20 cellular contexts compared by ENCODE assay signal in genomic region chr4:56874166-56874565, GRCh38. TPM values are rescaled to one million over a fixed set of nuclear protein-coding genes. Genes with fewer than 3 reads are reported as not detected.
DNase-seq lines count a peak whose midpoint lies in the region; ATAC-seq and TF ChIP-seq lines count a peak whose summit lies in the region.
"Had no signal": no experiment of that assay in that cellular context is flagged by ENCODE, and none has a peak within 500 bp of the region (broad histone marks: within the 10 kb centered on the region; RNA-seq: fewer than 3 reads in every experiment).

No MANE protein-coding gene starts in this region.

- no peak for TF ChIP-seq POLR2A in NB4 (IDR thresholded peaks at IDR 0.05; ENCODE audit: extremely low read depth, insufficient read length)

- POLR2A ChIA-PET in Caco-2 (lab: Charles Lee) (no interaction called here), OCI-LY7 (lab: Charles Lee) (interaction anchor here (0.6 kb wide), 2 partner anchors 32 to 103 kb away, joined by 3 read pairs; partner anchors contain the start of gene NOA1)

- H3K27ac ChIP-seq in OCI-LY7 (ENCODE audit: low read depth, low read length, poor library complexity, severe bottlenecking) = no peak overlapping the region
- H3K27ac ChIP-seq: pancreas had no signal

- H4K20me1 ChIP-seq in OCI-LY7 (ENCODE audit: insufficient read depth, low read length) = no peaks in the 10 kb centered on the region

- intact Hi-C loops in Caco-2 (cut with micrococcal nuclease; ENCODE audit: unreplicated experiment) = no loop called here
- intact Hi-C loops in OCI-LY7 (cut with micrococcal nuclease; ENCODE audit: unreplicated experiment) = no loop called here

- H3K9me3 ChIP-seq in Caco-2 (no peaks in the 10 kb centered on the region), OCI-LY7 (ENCODE audit: low read length) (no peaks in the 10 kb centered on the region)
- H3K9me3 ChIP-seq: pancreas had no signal

- H3K4me2 ChIP-seq in OCI-LY7 (ENCODE audit: low read length) = no peak overlapping the region
- H3K4me2 ChIP-seq: smooth muscle cell had no signal

- no peaks in the 10 kb centered on the region for H3K27me3 ChIP-seq in Caco-2 (replicated peaks; ENCODE audit: control insufficient read depth, insufficient read depth, low read length)
- H3K27me3 ChIP-seq: pancreas had no signal

- no peaks in the 10 kb centered on the region for H3K36me3 ChIP-seq in Caco-2 (ENCODE audit: control insufficient read depth, insufficient read depth, low read length)
- H3K36me3 ChIP-seq in OCI-LY7 (ENCODE audit: insufficient read depth, low read length) = no peaks in the 10 kb centered on the region
- H3K36me3 ChIP-seq: pancreas had no signal

- no peak for ATAC-seq in GM21515 (IDR thresholded peaks at IDR 0.05; ENCODE audit: unreplicated experiment)
- ATAC-seq: CD8-positive, alpha-beta T cell; pancreas had no signal

- TF ChIP-seq CTCF in Caco-2 (IDR thresholded peaks at IDR 0.05; ENCODE audit: insufficient read depth in 1 of 2, low read depth in 1 of 2, low read length in 1 of 2, severe bottlenecking in 1 of 2, unreplicated experiment in 1 of 2) (no peak), NB4 (IDR thresholded peaks at IDR 0.05; ENCODE audit: low read depth, low read length) (no peak), OCI-LY7 (conservative IDR thresholded peaks at IDR 0.05; ENCODE audit: low read length) (no peak)

- no peaks in the 10 kb centered on the region for H3K4me1 ChIP-seq in Caco-2
- peaks cover 18% of the 10 kb centered on the region for H3K4me1 ChIP-seq in OCI-LY7 (ENCODE audit: insufficient read depth, low read length, poor library complexity, severe bottlenecking)
- H3K4me1 ChIP-seq: pancreas had no signal

- H3K9me3 Mint-ChIP-seq in Caco-2 (ENCODE audit: unreplicated experiment) = no peaks in the 10 kb centered on the region
- H3K9me3 Mint-ChIP-seq: activated B cell treated with CpG ODN at 0.5 μM for 24 hours; CD8-positive, alpha-beta T cell had no signal

- H2AFZ ChIP-seq in OCI-LY7 (ENCODE audit: low read length) = peak overlapping the region; percentile 84; the same call in 1 of the 2 replicates

- no peak overlapping the region for H3K4me3 Mint-ChIP-seq in Caco-2 (ENCODE audit: unreplicated experiment)
- H3K4me3 Mint-ChIP-seq: activated B cell treated with CpG ODN at 0.5 μM for 24 hours; CD8-positive, alpha-beta T cell had no signal

- no peaks in the 10 kb centered on the region for H3K79me2 ChIP-seq in OCI-LY7 (ENCODE audit: insufficient read depth, low read depth, low read length)

- H3K27me3 Mint-ChIP-seq in Caco-2 (ENCODE audit: insufficient read depth, unreplicated experiment) = no peaks in the 10 kb centered on the region

- no peak overlapping the region for H3K27ac Mint-ChIP-seq in Caco-2 (ENCODE audit: unreplicated experiment)
- H3K27ac Mint-ChIP-seq: activated B cell treated with CpG ODN at 0.5 μM for 24 hours; CD8-positive, alpha-beta T cell had no signal

- CTCF ChIA-PET in Caco-2 (lab: Charles Lee) (interaction anchor here (0.7 kb wide), 1 partner anchor 37 kb away, joined by 5 read pairs; no protein-coding TSS in a partner anchor), OCI-LY7 (lab: Charles Lee; ENCODE audit: unreplicated experiment) (no interaction called here)

- DNase-seq in Caco-2 (peak; percentile 32 to 50), NB4 (ENCODE audit: low read depth) (peak; percentile 28), OCI-LY7 (ENCODE audit: low spot score) (no peak), iPS DF 4.7 (ENCODE audit: extremely low read depth, low spot score) (peak; percentile 60), middle frontal gyrus (ENCODE audit: extremely low spot score, low spot score) (no peak), DMS79 treated with DMSO at 0.1 percent for 48 hours (lab: John Stamatoyannopoulos, UW) (no peak), retina (no peak)
- DNase-seq: activated B cell treated with CpG ODN at 0.5 μM for 24 hours; activated effector memory CD4-positive, alpha-beta T cell treated with anti-CD3 and anti-CD28 coated beads, Interleukin-2, amount 50 U/mL, for 16 hours; anterior cingulate cortex; CD8-positive, alpha-beta T cell; MV-4-11; NCI-H446; pancreas; RPMI8226; stimulated activated naive CD4-positive, alpha-beta T cell had no signal

- BruUV-seq in Caco-2 (replicated peaks; lab: Mats Ljungman, UMichigan) (no TSS peak), OCI-LY7 (replicated peaks; lab: Mats Ljungman, UMichigan) (no TSS peak)

- no peaks in the 10 kb centered on the region for H3K36me3 Mint-ChIP-seq in Caco-2 (ENCODE audit: insufficient read depth, unreplicated experiment)
- H3K36me3 Mint-ChIP-seq: CD8-positive, alpha-beta T cell had no signal

- peaks cover 6% of the 10 kb centered on the region for H3K4me1 Mint-ChIP-seq in Caco-2 (ENCODE audit: low read depth, unreplicated experiment)

- H3K4me3 ChIP-seq in Caco-2 (ENCODE audit: low read depth, low read length) = no peak overlapping the region
- H3K4me3 ChIP-seq in NB4 (ENCODE audit: low read depth, low read length) = no peak overlapping the region
- no peak overlapping the region for H3K4me3 ChIP-seq in OCI-LY7 (ENCODE audit: low read depth, low read length, poor library complexity, severe bottlenecking)
- H3K4me3 ChIP-seq: pancreas, smooth muscle cell had no signal

- no peaks in the 10 kb centered on the region for H3K9me2 ChIP-seq in OCI-LY7 (ENCODE audit: insufficient read depth, low read length)

RNA-seq across cellular contexts. Expression of gene REST, which starts 33.5 kb away (rescaled TPM):
- total RNA-seq in Caco-2 (2022) = 49.3 and 56.6 TPM in 2 replicates
- 26.7 and 27.3 TPM in 2 replicates for total RNA-seq in OCI-LY7 (2014; rRNA removed; shearing (Covaris generic))
- 39.2 and 41.8 TPM in 2 replicates for total RNA-seq in OCI-LY7 (2022)

RNA-seq across cellular contexts. Expression of gene SPINK2, which starts 52.7 kb away (rescaled TPM):
- total RNA-seq in Caco-2 (2022) (not detected in 2 replicates), OCI-LY7 (2022) (3.0 and 5.2 TPM in 2 replicates)
- total RNA-seq in OCI-LY7 (2014; rRNA removed; shearing (Covaris generic)) = 9.5 and 15.1 TPM in 2 replicates
- total RNA-seq: activated B cell treated with CpG ODN at 0.5 μM for 24 hours, epithelial cell of proximal tubule, smooth muscle cell, urinary bladder had no signal

Comparison
In these comparisons a context has a peak if more than half of its experiments do, and no peak if none do; other contexts are left out.
1. DNase-seq: peak in Caco-2 (2 of 2), NB4 (single experiment) and iPS DF 4.7 (single experiment); none in OCI-LY7 (single experiment), middle frontal gyrus (single experiment), DMS79 treated with DMSO at 0.1 percent for 48 hours (single experiment) and retina (single experiment).